ENCODE assay signal across 2 cellular contexts in genomic region chr19:4414800-4415251, GRCh38.
TF ChIP-seq lines count a peak whose summit lies in the region.

No MANE protein-coding gene starts in this region.

TF ChIP-seq in IMR-90, 13 proteins besides CTCF, POLR2A, EP300 and RAD21:
- no peak for TF ChIP-seq ELK1 (IDR thresholded peaks at IDR 0.05; ENCODE audit: borderline replicate concordance, low read depth, low read length)
- TF ChIP-seq RCOR1 (IDR thresholded peaks at IDR 0.05; ENCODE audit: insufficient replicate concordance, low read length), result no peak
- no peak for TF ChIP-seq SMC3 (IDR thresholded peaks at IDR 0.05; ENCODE audit: low read depth, low read length)
- no peak for TF ChIP-seq MAZ (IDR thresholded peaks at IDR 0.05; ENCODE audit: borderline replicate concordance, low read depth, low read length)
- TF ChIP-seq MXI1 (IDR thresholded peaks at IDR 0.05; ENCODE audit: borderline replicate concordance, low read depth, low read length), result no peak
- TF ChIP-seq CHD1 (IDR thresholded peaks at IDR 0.05; ENCODE audit: low read depth, low read length), result no peak
- no peak for TF ChIP-seq RFX5 (IDR thresholded peaks at IDR 0.05; ENCODE audit: low read depth, low read length)
- TF ChIP-seq BHLHE40 (IDR thresholded peaks at IDR 0.05; ENCODE audit: low read depth, low read length), result peak; percentile 96
TF ChIP-seq in IMR-90: peak in this region for 1.

TF ChIP-seq in H1, 55 proteins besides CTCF, POLR2A, EP300 and RAD21:
- TF ChIP-seq MAX (IDR thresholded peaks at IDR 0.05) (no peak), POU5F1 (IDR thresholded peaks at IDR 0.05; ENCODE audit: low read depth, low read length) (no peak), SIX5 (IDR thresholded peaks at IDR 0.05; ENCODE audit: low read depth, low read length) (no peak), BRCA1 (IDR thresholded peaks at IDR 0.05; ENCODE audit: low read depth, low read length) (no peak), SIN3A (conservative IDR thresholded peaks at IDR 0.05 in 1 of 2, IDR thresholded peaks at IDR 0.05 in 1 of 2; ENCODE audit: low read depth in 1 of 2, low read length in 2 of 2) (0 out of 4 replicates have a peak, but pooled peaks of 1 of the 2 experiments have one; percentile 6)
